9 cellular contexts compared by ENCODE assay signal in the genomic region with DNA sequence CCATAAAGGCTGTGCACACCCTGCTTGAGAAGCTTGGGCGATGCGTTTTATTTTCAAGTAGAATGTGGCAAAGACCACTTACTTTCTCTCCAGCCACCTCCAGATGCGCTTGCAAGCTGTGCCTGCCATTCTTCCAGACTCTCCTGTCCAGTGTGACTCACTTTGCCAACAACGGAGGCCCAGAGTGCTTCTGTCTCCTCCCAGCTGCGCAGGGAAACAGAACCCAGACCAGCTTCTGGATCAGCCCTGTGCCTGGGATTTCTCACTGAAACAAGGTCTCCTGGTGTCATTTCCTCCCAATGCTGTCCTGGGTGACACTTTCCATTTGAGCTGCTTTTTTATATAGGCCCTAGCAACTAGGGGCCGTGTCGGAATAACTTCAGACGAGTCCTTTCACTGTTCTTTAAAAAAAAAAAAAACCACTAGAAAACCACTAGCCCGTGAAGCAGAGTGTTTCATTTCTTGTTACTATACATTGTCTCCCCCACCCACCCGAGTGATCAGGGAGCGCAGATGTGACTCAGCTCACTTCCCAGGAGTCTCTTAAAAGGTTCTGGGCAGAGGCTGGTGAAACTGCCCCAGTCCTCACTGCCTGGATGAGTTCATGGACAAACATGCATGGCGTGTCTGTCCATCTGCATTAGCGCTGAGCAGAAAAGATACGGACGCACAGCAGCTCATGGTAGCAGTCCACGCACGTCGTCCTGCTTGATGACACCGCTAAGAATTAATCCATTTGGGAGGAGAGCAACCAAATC. TPM values are rescaled to one million over a fixed set of nuclear protein-coding genes. Genes with fewer than 3 reads are reported as not detected.
DNase-seq lines count a peak whose midpoint lies in the region; ATAC-seq, FAIRE-seq and TF ChIP-seq lines count a peak whose summit lies in the region.
"Had no signal": no experiment of that assay in that cellular context is flagged by ENCODE, and none has a peak within 500 bp of the region (broad histone marks: within the 10 kb centered on the region; RNA-seq: fewer than 3 reads in every experiment).

No MANE protein-coding gene starts in this region.

- H3K4me1 ChIP-seq in kidney (ENCODE audit: control insufficient read depth in 1 of 2, insufficient read depth in 1 of 2, low read depth in 1 of 2, low read length in 2 of 2): no peaks in the 10 kb centered on the region

- TF ChIP-seq CTCF in GM06990 (IDR thresholded peaks at IDR 0.05; ENCODE audit: insufficient read depth, low read length, poor library complexity, severe bottlenecking) (no peak), kidney (IDR thresholded peaks at IDR 0.05; ENCODE audit: borderline replicate concordance, extremely low read depth, insufficient read depth) (no peak)

- peak; percentile 68 for ATAC-seq in GM21423 (IDR thresholded peaks at IDR 0.05; ENCODE audit: unreplicated experiment)

- no peak overlapping the region for H3K9ac ChIP-seq in kidney (ENCODE audit: low read length in 2 of 2)

- intact Hi-C loops in kidney (cut with DNase I): no loop called here

- H3K36me3 ChIP-seq in GM06990 (ENCODE audit: control insufficient read depth, insufficient read depth, low read length) (no peaks in the 10 kb centered on the region), kidney (ENCODE audit: control insufficient read depth in 1 of 2, insufficient read depth in 2 of 2, low read length in 2 of 2) (peaks cover 6 to 11% of the 10 kb centered on the region in 2 donors)

- H3K27me3 ChIP-seq in GM06990 (replicated peaks; ENCODE audit: control insufficient read depth, insufficient read depth, low read length): peaks cover 2% of the 10 kb centered on the region; the same call in 1 of the 2 replicates

- no peak overlapping the region for H3K4me3 ChIP-seq in GM06990 (replicated peaks; ENCODE audit: low read depth, low read length)
- no peak overlapping the region for H3K4me3 ChIP-seq in kidney (ENCODE audit: low read length in 2 of 2)

- FAIRE-seq in kidney (lab: Jason Lieb, UNC): no peak

- peak; percentile 51 for DNase-seq in GM06990 (ENCODE audit: extremely low read depth, insufficient read length)
- DNase-seq in HT1080 (ENCODE audit: low read depth): peak; percentile 80
- DNase-seq in mesenteric fat pad (ENCODE audit: low spot score): peak; percentile 67
- DNase-seq in activated gamma-delta T cell (lab: John Stamatoyannopoulos, UW): no peak
- no peak for DNase-seq in kidney
- no peak for DNase-seq in NCI-H510A (lab: John Stamatoyannopoulos, UW)
- DNase-seq in NCI-H2196 treated with DMSO at 0.1 percent for 48 hours (lab: John Stamatoyannopoulos, UW; ENCODE audit: unreplicated experiment): no peak
- DNase-seq: NCI-H526 had no signal

- H3K9me3 ChIP-seq in kidney (ENCODE audit: control insufficient read depth in 1 of 2, low read length in 2 of 2): no peaks in the 10 kb centered on the region

- H3K27ac ChIP-seq in kidney (ENCODE audit: low read depth in 2 of 2, low read length in 2 of 2): no peak overlapping the region

RNA-seq across cellular contexts. Expression of a gene that starts 25.3 kb away (rescaled TPM):
- total RNA-seq in HT1080 (2014; rRNA removed; shearing (Covaris generic)): 2,115 and 2,507 TPM in 2 replicates
- polyA plus RNA-seq in HT1080 (2015; cell fraction: cytosol; rRNA removed): 1,866 and 1,935 TPM in 2 replicates
- 585 and 588 TPM in 2 replicates for polyA plus RNA-seq in HT1080 (2015; cell fraction: nucleus; rRNA removed)
- total RNA-seq in mesenteric fat pad: 1,076 TPM
- 1,182 TPM for total RNA-seq in kidney
- 2,844 TPM for polyA plus RNA-seq in kidney (ENCODE audit: insufficient read depth, low read depth, low replicate concordance)

Comparison
In these comparisons a context has a peak if more than half of its experiments do, and no peak if none do; other contexts are left out.
1. DNase-seq: peak in GM06990 (single experiment), HT1080 (single experiment) and mesenteric fat pad (single experiment); none in activated gamma-delta T cell (single experiment), kidney (single experiment), NCI-H510A (single experiment) and NCI-H2196 treated with DMSO at 0.1 percent for 48 hours (single experiment).